Comparison of ENCODE assay signal across 9 cellular contexts in genomic region chr6:106927531-106928398, GRCh38.
DNase-seq lines count a peak whose midpoint lies in the region; ATAC-seq lines count a peak whose summit lies in the region.
"Had no signal": no experiment of that assay in that cellular context is flagged by ENCODE, and none has a peak within 500 bp of the region (broad histone marks: within the 10 kb centered on the region; RNA-seq: fewer than 3 reads in every experiment).

No MANE protein-coding gene starts in this region.

- ATAC-seq in HG03439 (IDR thresholded peaks at IDR 0.05; ENCODE audit: unreplicated experiment): no peak
- no peak for ATAC-seq in GM19463 (IDR thresholded peaks at IDR 0.05; ENCODE audit: unreplicated experiment)
- ATAC-seq: stimulated activated effector memory CD8-positive, alpha-beta T cell treated with anti-CD3 and anti-CD28 coated beads, Interleukin-12 subunit alpha, Interleukin-12 subunit beta, amount 100 ng/mL, for 72 hours had no signal

- DNase-seq in NCI-H82 (lab: John Stamatoyannopoulos, UW) (peak; percentile 54), NCI-H82 treated with DMSO at 0.1 percent for 48 hours (lab: John Stamatoyannopoulos, UW; ENCODE audit: unreplicated experiment) (no peak), SW480 (ENCODE audit: low spot score) (peak; percentile 26), fibroblast of peridontal ligament (ENCODE audit: extremely low read depth) (peak; percentile 27), inferior parietal cortex (ENCODE audit: extremely low spot score) (no peak)
- peak; percentile 37 for DNase-seq in stimulated activated CD4-positive, alpha-beta T cell treated with anti-CD3 and anti-CD28 coated beads, Interleukin-4, amount 100 ng/mL, for 1 hour

Comparison
In these comparisons a context has a peak if more than half of its experiments do, and no peak if none do; other contexts are left out.
1. DNase-seq: peak in NCI-H82 (single experiment), SW480 (single experiment), fibroblast of peridontal ligament (single experiment) and stimulated activated CD4-positive, alpha-beta T cell treated with anti-CD3 and anti-CD28 coated beads, Interleukin-4, amount 100 ng/mL, for 1 hour (single experiment); none in NCI-H82 treated with DMSO at 0.1 percent for 48 hours (single experiment) and inferior parietal cortex (single experiment).